In the genomic region with DNA sequence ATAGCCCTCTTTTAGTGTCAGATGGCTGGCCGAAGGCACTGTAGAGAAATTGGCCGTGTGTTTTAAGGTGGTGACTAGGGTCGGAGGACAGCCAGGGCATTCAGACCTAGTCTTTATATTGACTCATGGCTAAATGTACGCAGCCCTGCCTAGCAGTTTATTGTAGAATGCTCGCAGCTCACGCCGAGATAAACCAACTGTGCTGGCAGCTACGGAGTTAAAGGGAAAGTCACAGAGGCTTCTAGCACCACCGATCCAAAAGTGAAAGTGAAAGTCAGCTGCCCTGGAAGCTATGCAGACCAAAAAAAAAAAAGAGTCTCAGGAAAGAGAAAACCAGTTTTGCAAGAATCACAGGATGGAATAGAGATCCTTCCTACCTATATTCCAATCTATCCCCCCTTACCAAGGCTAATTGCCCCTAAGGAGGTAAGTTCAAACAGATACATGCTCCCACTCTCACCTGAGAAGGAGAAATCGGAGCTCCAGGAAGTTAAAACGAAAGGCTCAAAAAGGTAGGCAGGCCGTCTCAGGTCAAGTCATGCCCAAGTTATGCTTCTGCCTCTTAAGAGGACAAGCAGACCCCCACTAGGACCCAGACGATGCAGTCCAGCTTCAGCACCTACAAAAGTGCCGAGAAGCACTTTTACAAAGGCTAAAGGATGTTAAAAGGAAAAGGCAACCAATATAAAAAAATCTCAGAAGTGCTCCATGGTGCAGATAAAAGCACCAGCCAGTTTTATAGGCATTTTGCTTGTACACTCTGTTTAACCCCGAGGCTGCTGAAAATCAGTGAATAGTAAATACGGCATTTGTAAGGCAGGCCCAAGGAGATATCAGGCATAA, we compare ENCODE assay signal across 8 cellular contexts. TPM values are rescaled to one million over a fixed set of nuclear protein-coding genes. Genes with fewer than 3 reads are reported as not detected.
DNase-seq lines count a peak whose midpoint lies in the region; ATAC-seq and TF ChIP-seq lines count a peak whose summit lies in the region.

No MANE protein-coding gene starts in this region.

- peak overlapping the region; percentile 87 for H3K9ac ChIP-seq in IMR-90 (ENCODE audit: low read depth, low read length)

- peak overlapping the region; percentile 94 for H3K14ac ChIP-seq in IMR-90 (replicated peaks; ENCODE audit: low read depth, low read length)

- peak overlapping the region; percentile 97 for H2BK15ac ChIP-seq in IMR-90 (ENCODE audit: low read depth, low read length)

- peak overlapping the region; percentile 92 for H2AFZ ChIP-seq in IMR-90 (replicated peaks; ENCODE audit: low read length, poor library complexity)

- DNase-seq in DMS79 (lab: John Stamatoyannopoulos, UW) (peak; percentile 93), IMR-90 (peak; percentile 84), RPMI7951 (ENCODE audit: low read depth) (peak; percentile 87), glomerular visceral epithelial cell (ENCODE audit: extremely low spot score) (peak; percentile 80), occipital lobe (lab: John Stamatoyannopoulos, UW) (peak; percentile 52), cortex of kidney (lab: John Stamatoyannopoulos, UW) (no peak)
- DNase-seq in activated naive CD4-positive, alpha-beta T cell treated with anti-CD3 and anti-CD28 coated beads, Interleukin-2, amount 50 U/mL, for 16 hours = peak; percentile 63

- TF ChIP-seq RAD21 in IMR-90 (IDR thresholded peaks at IDR 0.05; ENCODE audit: low read length) = no peak; the same call in 1 of the 2 replicates

- CTCF ChIA-PET in IMR-90 (lab: Yijun Ruan, JAX) = interaction anchor here (0.5 kb wide), 1 partner anchor 331 kb away, joined by 3 read pairs; no protein-coding TSS in a partner anchor

- H3K4me2 ChIP-seq in IMR-90 (ENCODE audit: low read depth, low read length) = peak overlapping the region; percentile 95

- peak overlapping the region; percentile 75 for H2BK5ac ChIP-seq in IMR-90 (ENCODE audit: low read depth, low read length, poor library complexity, severe bottlenecking)

- POLR2A ChIA-PET in IMR-90 (lab: Charles Lee; ENCODE audit: unreplicated experiment) = interaction anchor here (0.6 kb wide), 1 partner anchor 363 kb away, joined by 4 read pairs; no protein-coding TSS in a partner anchor

- peak overlapping the region; percentile 54 for H3K4me3 ChIP-seq in IMR-90 (ENCODE audit: insufficient read depth, low read depth, low read length)

- H2BK20ac ChIP-seq in IMR-90 (ENCODE audit: low read depth, low read length) = peak overlapping the region; percentile 75

- no peaks in the 10 kb centered on the region for H3K36me3 ChIP-seq in IMR-90 (ENCODE audit: control insufficient read depth, insufficient read depth, low read length)

- no peak overlapping the region for H2AK9ac ChIP-seq in IMR-90 (replicated peaks; ENCODE audit: low read depth, low read length, poor library complexity)

- no peak for TF ChIP-seq CTCF in IMR-90 (conservative IDR thresholded peaks at IDR 0.05; ENCODE audit: low read depth, low read length)

- peak overlapping the region; percentile 92 for H3K4ac ChIP-seq in IMR-90 (ENCODE audit: low read depth, low read length)

- peaks cover 22% of the 10 kb centered on the region for H3K4me1 ChIP-seq in IMR-90 (ENCODE audit: control insufficient read depth, insufficient read depth, low read length)

- no peak for TF ChIP-seq POLR2A in IMR-90 (IDR thresholded peaks at IDR 0.05; ENCODE audit: low read depth, low read length)

- peak overlapping the region; percentile 97 for H4K91ac ChIP-seq in IMR-90 (ENCODE audit: insufficient read depth, low read depth, low read length)

- H3K79me1 ChIP-seq in IMR-90 (ENCODE audit: low read depth in 1 of 2, low read length in 2 of 2) = no peaks in the 10 kb centered on the region

- dilution Hi-C loops in IMR-90 (cut with HindIII; ENCODE audit: low sequenced_read_pairs, unreplicated experiment) = no loop called here

- no TSS peak for BruUV-seq in IMR-90 (replicated peaks; lab: Mats Ljungman, UMichigan)

- ATAC-seq in GM21717 (IDR thresholded peaks at IDR 0.05; ENCODE audit: unreplicated experiment) (peak; percentile 63), IMR-90 (ENCODE audit: low read depth) (peak; percentile 58)

- H3K23ac ChIP-seq in IMR-90 (ENCODE audit: low read depth, low read length) = peak overlapping the region; percentile 90

- H4K5ac ChIP-seq in IMR-90 (ENCODE audit: low read depth, low read length) = peak overlapping the region; percentile 95

- no peaks in the 10 kb centered on the region for H4K20me1 ChIP-seq in IMR-90 (ENCODE audit: insufficient read depth, low read length)

- peak overlapping the region; percentile 94 for H2BK120ac ChIP-seq in IMR-90 (ENCODE audit: low read depth, low read length)

- no peaks in the 10 kb centered on the region for H3K27me3 ChIP-seq in IMR-90 (ENCODE audit: control insufficient read depth, insufficient read depth, low read length)

- 7% methylated on average over 3 of the region's 16 CpGs; no CpG with 5 or more reads in 1 of the 2 experiments for WGBS in IMR-90 (ENCODE audit: extremely low coverage in 2 of 2, insufficient read length in 1 of 2), 2 experiments

- peak overlapping the region; percentile 87 for H3K56ac ChIP-seq in IMR-90 (ENCODE audit: extremely low read depth, insufficient read depth, low read length)

- intact Hi-C loops in IMR-90 (cut with micrococcal nuclease) = loop anchor here (1.0 to 2.0 kb wide), 2 partner anchors 153 to 354 kb away; a partner anchor contains a TSS

- in situ Hi-C loops in IMR-90 (cut with MboI; ENCODE audit: low sequenced_read_pairs) = no loop called here

- H2AK5ac ChIP-seq in IMR-90 (ENCODE audit: low read depth, low read length) = no peak overlapping the region

- peak overlapping the region; percentile 92 for H3K27ac ChIP-seq in IMR-90 (ENCODE audit: insufficient read depth, low read length)

- no peaks in the 10 kb centered on the region for H3K9me1 ChIP-seq in IMR-90 (ENCODE audit: insufficient read depth, low read length)

- H3K18ac ChIP-seq in IMR-90 (ENCODE audit: low read depth, low read length) = peak overlapping the region; percentile 90

- H3K9me3 ChIP-seq in IMR-90 (ENCODE audit: control insufficient read depth, insufficient read depth, low read length) = no peaks in the 10 kb centered on the region

- peak overlapping the region; percentile 95 to 96 for H4K8ac ChIP-seq in IMR-90 (ENCODE audit: low read depth in 2 of 2, low read length in 2 of 2)

TF ChIP-seq in IMR-90, 13 proteins besides CTCF, POLR2A, EP300 and RAD21 (continues in another document):
- TF ChIP-seq CHD1 (IDR thresholded peaks at IDR 0.05; ENCODE audit: low read depth, low read length) (no peak), RFX5 (IDR thresholded peaks at IDR 0.05; ENCODE audit: low read depth, low read length) (no peak), FOS (IDR thresholded peaks at IDR 0.05; ENCODE audit: low read depth, low read length) (no peak), MXI1 (IDR thresholded peaks at IDR 0.05; ENCODE audit: borderline replicate concordance, low read depth, low read length) (no peak), MAZ (IDR thresholded peaks at IDR 0.05; ENCODE audit: borderline replicate concordance, low read depth, low read length) (no peak), NFE2L2 (IDR thresholded peaks at IDR 0.05; ENCODE audit: low read depth, low read length) (no peak), CEBPB (IDR thresholded peaks at IDR 0.05; ENCODE audit: low read depth, low read length) (no peak), BHLHE40 (IDR thresholded peaks at IDR 0.05; ENCODE audit: low read depth, low read length) (no peak), RCOR1 (IDR thresholded peaks at IDR 0.05; ENCODE audit: insufficient replicate concordance, low read length) (no peak), MAFK (IDR thresholded peaks at IDR 0.05; ENCODE audit: low read depth, low read length) (no peak)
- TF ChIP-seq, protein P1, sequence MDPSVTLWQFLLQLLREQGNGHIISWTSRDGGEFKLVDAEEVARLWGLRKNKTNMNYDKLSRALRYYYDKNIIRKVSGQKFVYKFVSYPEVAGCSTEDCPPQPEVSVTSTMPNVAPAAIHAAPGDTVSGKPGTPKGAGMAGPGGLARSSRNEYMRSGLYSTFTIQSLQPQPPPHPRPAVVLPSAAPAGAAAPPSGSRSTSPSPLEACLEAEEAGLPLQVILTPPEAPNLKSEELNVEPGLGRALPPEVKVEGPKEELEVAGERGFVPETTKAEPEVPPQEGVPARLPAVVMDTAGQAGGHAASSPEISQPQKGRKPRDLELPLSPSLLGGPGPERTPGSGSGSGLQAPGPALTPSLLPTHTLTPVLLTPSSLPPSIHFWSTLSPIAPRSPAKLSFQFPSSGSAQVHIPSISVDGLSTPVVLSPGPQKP (IDR thresholded peaks at IDR 0.05; ENCODE audit: borderline replicate concordance, low read depth, low read length) = no peak

RNA-seq across cellular contexts. Expression of a gene that starts 24.8 kb away (rescaled TPM):
- not detected in 2 replicates for total RNA-seq in IMR-90 (2012; rRNA removed)
- not detected in 2 replicates for polyA plus RNA-seq in IMR-90 (2012; rRNA removed)
- not detected in 2 replicates for polyA plus RNA-seq in IMR-90 (2012; cell fraction: cytosol; rRNA removed)
- not detected in 2 replicates for polyA plus RNA-seq in IMR-90 (2012; cell fraction: nucleus; rRNA removed; ENCODE audit: low replicate concordance)
- not detected in 2 replicates for total RNA-seq in RPMI7951 (2014; rRNA removed; shearing (Covaris generic))
- not detected for total RNA-seq in occipital lobe

RNA-seq across cellular contexts. Expression of a gene that starts 44.5 kb away (rescaled TPM):
- not detected in 2 replicates for total RNA-seq in IMR-90 (2012; rRNA removed)
- not detected in 2 replicates for polyA plus RNA-seq in IMR-90 (2012; rRNA removed)
- polyA plus RNA-seq in IMR-90 (2012; cell fraction: cytosol; rRNA removed) = not detected in 2 replicates
- not detected in 2 replicates for polyA plus RNA-seq in IMR-90 (2012; cell fraction: nucleus; rRNA removed; ENCODE audit: low replicate concordance)
- total RNA-seq in RPMI7951 (2014; rRNA removed; shearing (Covaris generic)) = 0.78 TPM in 1 of 2 replicates, not detected in the other
- total RNA-seq in occipital lobe = not detected

RNA-seq across cellular contexts. Expression of a gene that starts 55.3 kb away (rescaled TPM):
- total RNA-seq in IMR-90 (2012; rRNA removed) = not detected in 2 replicates
- not detected in 2 replicates for polyA plus RNA-seq in IMR-90 (2012; rRNA removed)
- not detected in 2 replicates for polyA plus RNA-seq in IMR-90 (2012; cell fraction: cytosol; rRNA removed)
- polyA plus RNA-seq in IMR-90 (2012; cell fraction: nucleus; rRNA removed; ENCODE audit: low replicate concordance) = not detected in 2 replicates
- 3.8 and 4.6 TPM in 2 replicates for total RNA-seq in RPMI7951 (2014; rRNA removed; shearing (Covaris generic))
- total RNA-seq in occipital lobe = 2.2 TPM

RNA-seq across cellular contexts. Expression of a gene that starts 57.4 kb away (rescaled TPM):
- under 0.01 TPM in 2 replicates for total RNA-seq in IMR-90 (2012; rRNA removed)
- under 0.01 and 0.10 TPM in 2 replicates for polyA plus RNA-seq in IMR-90 (2012; rRNA removed)
- not detected in 2 replicates for polyA plus RNA-seq in IMR-90 (2012; cell fraction: cytosol; rRNA removed)
- 0.05 and 0.31 TPM in 2 replicates for polyA plus RNA-seq in IMR-90 (2012; cell fraction: nucleus; rRNA removed; ENCODE audit: low replicate concordance)
- total RNA-seq in RPMI7951 (2014; rRNA removed; shearing (Covaris generic)) = under 0.01 TPM in 1 of 2 replicates, not detected in the other
- total RNA-seq in occipital lobe = 0.16 TPM
